ENCODE assay signal across 8 cellular contexts in genomic region chr9:76658510-76659231, GRCh38.
DNase-seq lines count a peak whose midpoint lies in the region; ATAC-seq and TF ChIP-seq lines count a peak whose summit lies in the region.

No MANE protein-coding gene starts in this region.

- H3K27me3 ChIP-seq in aorta (ENCODE audit: control insufficient read depth in 1 of 2, insufficient read depth in 2 of 2, low read length in 1 of 2) = no peaks in the 10 kb centered on the region

- 79 to 81% methylated on average over 6 of the region's 6 CpGs for WGBS in aorta, 2 donors

- H3K4me1 ChIP-seq in aorta (ENCODE audit: control insufficient read depth in 1 of 2, insufficient read depth in 2 of 2, low read length in 2 of 2) = peaks cover 6 to 7% of the 10 kb centered on the region in 2 donors

- H3K4me3 Mint-ChIP-seq in activated naive CD4-positive, alpha-beta T cell treated with anti-CD3 and anti-CD28 coated beads, Interleukin-2, amount 10 ng/mL, durations not matched to agents 7 days and 5 days = no peak overlapping the region

- H3K36me3 ChIP-seq in aorta (ENCODE audit: control insufficient read depth in 1 of 2, insufficient read depth in 2 of 2, low read length in 1 of 2) = peaks cover 0 to 1% of the 10 kb centered on the region in 2 donors

- H3K27ac Mint-ChIP-seq in activated naive CD4-positive, alpha-beta T cell treated with anti-CD3 and anti-CD28 coated beads, Interleukin-2, amount 10 ng/mL, durations not matched to agents 7 days and 5 days = no peak overlapping the region

- no peaks in the 10 kb centered on the region for H3K9me3 ChIP-seq in aorta (ENCODE audit: control insufficient read depth, low read length)

- H3K9me3 Mint-ChIP-seq in activated naive CD4-positive, alpha-beta T cell treated with anti-CD3 and anti-CD28 coated beads, Interleukin-2, amount 10 ng/mL, durations not matched to agents 7 days and 5 days = no peaks in the 10 kb centered on the region

- no peak overlapping the region for H3K27ac ChIP-seq in aorta (ENCODE audit: low read depth in 1 of 2, low read length in 2 of 2)

- H3K4me1 Mint-ChIP-seq in activated naive CD4-positive, alpha-beta T cell treated with anti-CD3 and anti-CD28 coated beads, Interleukin-2, amount 10 ng/mL, durations not matched to agents 7 days and 5 days = peaks cover 22% of the 10 kb centered on the region

- intact Hi-C loops in aorta (cut with DNase I) = no loop called here

- in situ Hi-C loops in astrocyte of the spinal cord (cut with HindIII; ENCODE audit: low sequenced_read_pairs) = no loop called here

- ATAC-seq in GM18498 (IDR thresholded peaks at IDR 0.05; ENCODE audit: unreplicated experiment) (peak; percentile 91), HG02852 (IDR thresholded peaks at IDR 0.05; ENCODE audit: unreplicated experiment) (peak; percentile 91), aorta (ENCODE audit: low FRiP score) (peak; percentile 79)

- H3K36me3 Mint-ChIP-seq in activated naive CD4-positive, alpha-beta T cell treated with anti-CD3 and anti-CD28 coated beads, Interleukin-2, amount 10 ng/mL, durations not matched to agents 7 days and 5 days = no peaks in the 10 kb centered on the region

- peak; percentile 72 for TF ChIP-seq CTCF in AG09319 (IDR thresholded peaks at IDR 0.05; ENCODE audit: low read depth, low read length)
- peak; percentile 63 for TF ChIP-seq CTCF in astrocyte of the spinal cord (IDR thresholded peaks at IDR 0.05; ENCODE audit: low read depth, low read length)

- H3K4me3 ChIP-seq in astrocyte of the spinal cord (ENCODE audit: low read depth, low read length) (no peak overlapping the region), aorta (ENCODE audit: low read length in 2 of 2) (no peak overlapping the region)

- H3K27me3 Mint-ChIP-seq in activated naive CD4-positive, alpha-beta T cell treated with anti-CD3 and anti-CD28 coated beads, Interleukin-2, amount 10 ng/mL, durations not matched to agents 7 days and 5 days = peaks cover 11% of the 10 kb centered on the region

- CTCF ChIA-PET in activated naive CD4-positive, alpha-beta T cell treated with anti-CD3 and anti-CD28 coated beads, Interleukin-2, amount 10 ng/mL, durations not matched to agents 7 days and 5 days (lab: Charles Lee) = interaction anchor here (0.6 to 7.0 kb wide), 32 partner anchors 8 to 356 kb away, joined by 3 to 94 read pairs (median 4); partner anchors contain the start of genes GCNT1 and RFK

- DNase-seq in AG09319 (ENCODE audit: extremely low read depth, low read depth) (peak; percentile 54), NCI-H2029 (lab: John Stamatoyannopoulos, UW) (peak; percentile 48), astrocyte of the spinal cord (ENCODE audit: low read depth, low spot score) (peak; percentile 82), kidney tubule cell (ENCODE audit: low spot score) (peak; percentile 60), aorta (no peak)
- DNase-seq in activated naive CD4-positive, alpha-beta T cell treated with anti-CD3 and anti-CD28 coated beads, Interleukin-2, amount 10 ng/mL, durations not matched to agents 7 days and 5 days = no peak

Comparison
In these comparisons a context has a peak if more than half of its experiments do, and no peak if none do; other contexts are left out.
1. DNase-seq: peak in AG09319 (single experiment), NCI-H2029 (single experiment), astrocyte of the spinal cord (single experiment) and kidney tubule cell (single experiment); none in aorta (0 of 2) and activated naive CD4-positive, alpha-beta T cell treated with anti-CD3 and anti-CD28 coated beads, Interleukin-2, amount 10 ng/mL, durations not matched to agents 7 days and 5 days (single experiment).
2. Peak in every context shown above with its lines, with median percentiles within 50 percentile points of each other: ATAC-seq.